17 cellular contexts compared by ENCODE assay signal in genomic region chr11:114247070-114247789, GRCh38. TPM values are rescaled to one million over a fixed set of nuclear protein-coding genes. Genes with fewer than 3 reads are reported as not detected.
DNase-seq lines count a peak whose midpoint lies in the region; ATAC-seq and TF ChIP-seq lines count a peak whose summit lies in the region.
"Had no signal": no experiment of that assay in that cellular context is flagged by ENCODE, and none has a peak within 500 bp of the region (broad histone marks: within the 10 kb centered on the region; RNA-seq: fewer than 3 reads in every experiment).

No MANE protein-coding gene starts in this region.

- WGBS in mesendoderm (ENCODE audit: extremely low coverage, insufficient coverage, low lambda C conversion rate) = no CpG with 5 or more reads among the region's 11 CpGs

- H3K79me1 ChIP-seq in mesendoderm (ENCODE audit: low read length) = no peaks in the 10 kb centered on the region

- H3K4me2 ChIP-seq in mesendoderm (ENCODE audit: low read length) = no peak overlapping the region
- H3K4me2 ChIP-seq: BLaER1 had no signal

- CTCF ChIA-PET in CD8-positive, alpha-beta memory T cell (lab: Charles Lee) = interaction anchor here (1.0 to 4.9 kb wide), 3 partner anchors 10 to 16 kb away, joined by 4 to 23 read pairs (median 5); no protein-coding TSS in a partner anchor

- H2AK5ac ChIP-seq in mesendoderm (ENCODE audit: low read length) = no peak overlapping the region

- H3K4me3 ChIP-seq in CD8-positive, alpha-beta memory T cell (ENCODE audit: low read length) = no peak overlapping the region
- H3K4me3 ChIP-seq in mesendoderm (ENCODE audit: low read length) = no peak overlapping the region
- no peak overlapping the region for H3K4me3 ChIP-seq in gastrocnemius medialis
- H3K4me3 ChIP-seq: BLaER1, GM12878, HAP-1 had no signal

- H3K79me2 ChIP-seq in mesendoderm (ENCODE audit: control insufficient read depth, insufficient read depth, low read length) = no peaks in the 10 kb centered on the region

- TF ChIP-seq CTCF in VCaP (conservative IDR thresholded peaks at IDR 0.05) (no peak), gastrocnemius medialis (IDR thresholded peaks at IDR 0.05 in 4 of 5, conservative IDR thresholded peaks at IDR 0.05 in 1 of 5) (no peak)

- peaks cover 0 to 7% (median 0%) of the 10 kb centered on the region in 3 donors for H3K4me1 Mint-ChIP-seq in CD8-positive, alpha-beta memory T cell

- no peak overlapping the region for H4K5ac ChIP-seq in mesendoderm (ENCODE audit: low read length)

- POLR2A ChIA-PET in CD8-positive, alpha-beta memory T cell (lab: Charles Lee) = no interaction called here

- H4K8ac ChIP-seq in mesendoderm (ENCODE audit: low read depth, low read length) = no peak overlapping the region

- H3K36me3 Mint-ChIP-seq in CD8-positive, alpha-beta memory T cell = peaks cover 0 to 3% (median 2%) of the 10 kb centered on the region in 3 donors

- H3K27me3 Mint-ChIP-seq in CD8-positive, alpha-beta memory T cell = peaks cover 0 to 4% of the 10 kb centered on the region in 2 donors

- H3K56ac ChIP-seq in mesendoderm (ENCODE audit: low read length) = no peak overlapping the region

- H3K18ac ChIP-seq in mesendoderm (ENCODE audit: low read length) = no peak overlapping the region

- no peak overlapping the region for H3K4ac ChIP-seq in mesendoderm (ENCODE audit: low read depth, low read length)

- in situ Hi-C loops in gastrocnemius medialis (cut with MboI; ENCODE audit: low sequenced_read_pairs in 4 of 4) = loop anchor here in 1 of 4 donors (10.0 kb wide), 1 partner anchor 192 kb away; the partner anchor contains the start of gene ZBTB16

- TF ChIP-seq POLR2A in gastrocnemius medialis (IDR thresholded peaks at IDR 0.05) = no peak

- no peaks in the 10 kb centered on the region for H3K36me3 ChIP-seq in CD8-positive, alpha-beta memory T cell (ENCODE audit: insufficient read depth, low read length)
- no peaks in the 10 kb centered on the region for H3K36me3 ChIP-seq in mesendoderm (ENCODE audit: control insufficient read depth, insufficient read depth, low read length)
- H3K36me3 ChIP-seq in gastrocnemius medialis = peaks cover 2 to 94% of the 10 kb centered on the region in 2 donors
- H3K36me3 ChIP-seq: BLaER1, HAP-1 had no signal

- H2BK15ac ChIP-seq in mesendoderm (replicated peaks; ENCODE audit: low read depth) = no peak overlapping the region

- no peaks in the 10 kb centered on the region for H3K9me3 ChIP-seq in CD8-positive, alpha-beta memory T cell (ENCODE audit: low read length)
- no peaks in the 10 kb centered on the region for H3K9me3 ChIP-seq in gastrocnemius medialis
- H3K9me3 ChIP-seq: BLaER1, HAP-1 had no signal

- H2BK5ac ChIP-seq in mesendoderm (ENCODE audit: low read length) = no peak overlapping the region

- H3K23ac ChIP-seq in mesendoderm (ENCODE audit: low read length) = peak overlapping the region; percentile 85

- no peak overlapping the region for H3K9ac ChIP-seq in mesendoderm (ENCODE audit: low read length)
- H3K9ac ChIP-seq: BLaER1 had no signal

- no peaks in the 10 kb centered on the region for H3K27me3 ChIP-seq in CD8-positive, alpha-beta memory T cell (ENCODE audit: insufficient read depth, low read length, poor library complexity, severe bottlenecking)
- H3K27me3 ChIP-seq in mesendoderm (ENCODE audit: insufficient read depth, low read length, poor library complexity) (no peaks in the 10 kb centered on the region), gastrocnemius medialis (no peaks in the 10 kb centered on the region)
- H3K27me3 ChIP-seq: BLaER1 had no signal

- ATAC-seq in gastrocnemius medialis (no peak), GM21390 (IDR thresholded peaks at IDR 0.05; ENCODE audit: unreplicated experiment) (no peak), HG02678 (IDR thresholded peaks at IDR 0.05; ENCODE audit: unreplicated experiment) (no peak)
- ATAC-seq: GM12878 had no signal

- no peak overlapping the region for H3K4me3 Mint-ChIP-seq in CD8-positive, alpha-beta memory T cell
- H3K4me3 Mint-ChIP-seq: HFFc6 had no signal

- intact Hi-C loops in gastrocnemius medialis (cut with DNase I; ENCODE audit: low total_unique reads) = no loop called here

- DNase-seq in CD8-positive, alpha-beta memory T cell = no peak
- no peak for DNase-seq in mesendoderm
- DNase-seq in gastrocnemius medialis = no peak
- DNase-seq in DMS79 treated with DMSO at 0.1 percent for 48 hours (lab: John Stamatoyannopoulos, UW) = no peak
- DNase-seq in NCI-H2171 (lab: John Stamatoyannopoulos, UW) = no peak
- DNase-seq: 8988T, AML-193, DMS53, HFFc6, IMR-90 had no signal

- no peak overlapping the region for H3K27ac ChIP-seq in CD8-positive, alpha-beta memory T cell (ENCODE audit: low read depth, low read length)
- H3K27ac ChIP-seq in VCaP = 0 out of 2 replicates have a peak overlapping the region, but pooled peaks have one; percentile 1
- no peak overlapping the region for H3K27ac ChIP-seq in mesendoderm (ENCODE audit: low read depth, low read length)
- H3K27ac ChIP-seq in gastrocnemius medialis = peak overlapping the region; percentile 90 to 99 (median 96)
- H3K27ac ChIP-seq: BLaER1 had no signal

- no peaks in the 10 kb centered on the region for H3K9me3 Mint-ChIP-seq in CD8-positive, alpha-beta memory T cell
- H3K9me3 Mint-ChIP-seq: HFFc6 had no signal

- H2BK120ac ChIP-seq in mesendoderm (ENCODE audit: low read depth, low read length) = no peak overlapping the region

- H3K27ac Mint-ChIP-seq in CD8-positive, alpha-beta memory T cell = peak overlapping the region in 5 of 8 donors; percentile 17 to 77 (median 57)
- H3K27ac Mint-ChIP-seq: HFFc6 had no signal

- no peaks in the 10 kb centered on the region for H3K4me1 ChIP-seq in CD8-positive, alpha-beta memory T cell (ENCODE audit: insufficient read depth, low read length)
- H3K4me1 ChIP-seq in mesendoderm (ENCODE audit: control insufficient read depth, low read depth, low read length) (peaks cover 2% of the 10 kb centered on the region), gastrocnemius medialis (peaks cover 64 to 66% of the 10 kb centered on the region in 2 donors)
- H3K4me1 ChIP-seq: HAP-1 had no signal

RNA-seq across cellular contexts. Expression of gene NNMT, which starts 49.0 kb away (rescaled TPM):
- total RNA-seq in CD8-positive, alpha-beta memory T cell = not detected
- not detected for polyA plus RNA-seq in CD8-positive, alpha-beta memory T cell
- polyA plus RNA-seq in mesendoderm (2013, experiment 1 of 2) = 0.17 TPM
- 0.10 TPM for polyA plus RNA-seq in mesendoderm (2013, experiment 2 of 2)
- 100 to 1,000 TPM; 157 to 968 (median 541) TPM for total RNA-seq in gastrocnemius medialis
- total RNA-seq: GM12878, H1 had no signal
- polyA plus RNA-seq: H1 had no signal

Comparison
In these comparisons a context has a peak if more than half of its experiments do, and no peak if none do; other contexts are left out.
1. H3K27ac ChIP-seq: peak in VCaP (single experiment) and gastrocnemius medialis (4 of 4); none in CD8-positive, alpha-beta memory T cell (single experiment) and mesendoderm (single experiment).
2. RNA of gene NNMT, which starts 49.0 kb away (total RNA-seq): 157 to 968 TPM in gastrocnemius medialis; not detected in CD8-positive, alpha-beta memory T cell; every median in the first group is over 100 times any median in the second.